Comparison of ENCODE assay signal across 14 cellular contexts in the genomic region with DNA sequence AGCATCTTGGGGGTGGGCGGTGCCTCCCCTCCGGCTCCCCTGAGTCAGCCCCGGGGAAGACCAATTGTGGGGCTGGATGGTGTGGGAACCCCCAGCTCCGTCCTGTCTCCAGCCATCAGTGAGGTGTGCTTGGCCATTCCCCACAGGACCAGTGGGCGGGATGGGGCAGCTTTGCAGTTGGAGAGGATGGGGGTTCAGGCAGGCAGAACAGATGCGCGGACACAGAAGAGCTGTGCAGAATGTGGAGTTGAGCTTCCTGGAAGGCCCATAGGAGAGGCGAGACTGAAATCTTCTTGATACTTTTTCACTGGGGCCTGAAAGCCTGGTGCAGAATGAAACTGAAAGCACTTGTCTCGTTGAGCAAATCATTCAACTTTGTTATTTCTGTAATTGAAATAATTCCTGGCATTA. TPM values are rescaled to one million over a fixed set of nuclear protein-coding genes. Genes with fewer than 3 reads are reported as not detected.
DNase-seq lines count a peak whose midpoint lies in the region; ATAC-seq and TF ChIP-seq lines count a peak whose summit lies in the region.
"Had no signal": no experiment of that assay in that cellular context is flagged by ENCODE, and none has a peak within 500 bp of the region (broad histone marks: within the 10 kb centered on the region; RNA-seq: fewer than 3 reads in every experiment).

No MANE protein-coding gene starts in this region.

- intact Hi-C loops in natural killer cell (cut with micrococcal nuclease) = no loop called here

- H3K4me1 Mint-ChIP-seq in activated T-cell treated with anti-CD3 and anti-CD28 coated beads, Interleukin-2, amount 50 U/mL, for 4 hours (ENCODE audit: low read depth) = peaks cover 7% of the 10 kb centered on the region
- H3K4me1 Mint-ChIP-seq in T-helper 2 cell treated with Interferon-gamma antibody and Interleukin-4, amounts not matched to agents 5 μg/mL and 100 μg/mL, for 36 hours (ENCODE audit: low read depth) = peaks cover 33% of the 10 kb centered on the region
- peaks cover 4 to 5% of the 10 kb centered on the region in 2 donors for H3K4me1 Mint-ChIP-seq in natural killer cell

- peak overlapping the region; percentile 26 for H3K4me3 Mint-ChIP-seq in activated T-cell treated with anti-CD3 and anti-CD28 coated beads, Interleukin-2, amount 50 U/mL, for 4 hours
- H3K4me3 Mint-ChIP-seq in T-helper 2 cell treated with Interferon-gamma antibody and Interleukin-4, amounts not matched to agents 5 μg/mL and 100 μg/mL, for 36 hours = peak overlapping the region; percentile 53
- peak overlapping the region; percentile 18 for H3K4me3 Mint-ChIP-seq in natural killer cell

- H3K27ac Mint-ChIP-seq in T-helper 2 cell treated with Interferon-gamma antibody and Interleukin-4, amounts not matched to agents 5 μg/mL and 100 μg/mL, for 36 hours = peak overlapping the region; percentile 74
- H3K27ac Mint-ChIP-seq in natural killer cell = peak overlapping the region in 1 of 2 donors; percentile 51

- no peaks in the 10 kb centered on the region for H3K9me3 Mint-ChIP-seq in activated T-cell treated with anti-CD3 and anti-CD28 coated beads, Interleukin-2, amount 50 U/mL, for 4 hours
- H3K9me3 Mint-ChIP-seq in T-helper 2 cell treated with Interferon-gamma antibody and Interleukin-4, amounts not matched to agents 5 μg/mL and 100 μg/mL, for 36 hours = no peaks in the 10 kb centered on the region
- H3K9me3 Mint-ChIP-seq in natural killer cell = no peaks in the 10 kb centered on the region

- TF ChIP-seq CTCF in natural killer cell (IDR thresholded peaks at IDR 0.05) = no peak

- peak; percentile 23 for TF ChIP-seq POLR2A in GM19099 (IDR thresholded peaks at IDR 0.05; ENCODE audit: extremely low read depth, insufficient read length, low read depth)

- DNase-seq in activated T-cell treated with anti-CD3 and anti-CD28 coated beads, Interleukin-2, amount 50 U/mL, for 4 hours = no peak
- DNase-seq in activated T-cell treated with anti-CD3 and anti-CD28 coated beads, Interleukin-2, amount 50 U/mL, for 48 hours = no peak
- no peak for DNase-seq in T-helper 2 cell treated with Interferon-gamma antibody and Interleukin-4, amounts not matched to agents 5 μg/mL and 100 μg/mL, for 36 hours (ENCODE audit: low spot score)
- DNase-seq in natural killer cell = no peak
- DNase-seq: ACHN; amniotic stem cell; H7; NCI-H2029; NK-92 treated with Interleukin-12 subunit alpha and Interleukin-12 subunit beta, amount 100 ng/mL, for 24 hours; stimulated activated CD4-positive, alpha-beta T cell treated with anti-CD3 and anti-CD28 coated beads, Interleukin-15, amount 100 ng/mL, for 24 hours had no signal

- no peak for ATAC-seq in activated T-cell treated with anti-CD3 and anti-CD28 coated beads, Interleukin-2, amount 50 U/mL, for 4 hours
- ATAC-seq in natural killer cell (no peak), SK-N-SH treated with all-trans-retinoic acid at 6 μM for 48 hours (no peak), HG03571 (IDR thresholded peaks at IDR 0.05; ENCODE audit: unreplicated experiment) (no peak), HG03460 (IDR thresholded peaks at IDR 0.05; ENCODE audit: unreplicated experiment) (no peak)

- H3K27me3 Mint-ChIP-seq in activated T-cell treated with anti-CD3 and anti-CD28 coated beads, Interleukin-2, amount 50 U/mL, for 4 hours (ENCODE audit: low read depth) = no peaks in the 10 kb centered on the region
- H3K27me3 Mint-ChIP-seq in T-helper 2 cell treated with Interferon-gamma antibody and Interleukin-4, amounts not matched to agents 5 μg/mL and 100 μg/mL, for 36 hours (ENCODE audit: low read depth) = no peaks in the 10 kb centered on the region
- no peaks in the 10 kb centered on the region for H3K27me3 Mint-ChIP-seq in natural killer cell (ENCODE audit: low read depth in 2 of 2)

- no peaks in the 10 kb centered on the region for H3K36me3 Mint-ChIP-seq in activated T-cell treated with anti-CD3 and anti-CD28 coated beads, Interleukin-2, amount 50 U/mL, for 4 hours (ENCODE audit: insufficient read depth)
- H3K36me3 Mint-ChIP-seq in T-helper 2 cell treated with Interferon-gamma antibody and Interleukin-4, amounts not matched to agents 5 μg/mL and 100 μg/mL, for 36 hours (ENCODE audit: low read depth) = peaks cover 4% of the 10 kb centered on the region
- no peaks in the 10 kb centered on the region for H3K36me3 Mint-ChIP-seq in natural killer cell

TF ChIP-seq in SK-N-SH treated with all-trans-retinoic acid at 6 μM for 48 hours, 23 proteins besides CTCF, POLR2A, EP300 and RAD21 (continues in another document):
- no peak for TF ChIP-seq ISL1 (CRISPR knock-in tag; IDR thresholded peaks at IDR 0.05)
- TF ChIP-seq, protein P1, sequence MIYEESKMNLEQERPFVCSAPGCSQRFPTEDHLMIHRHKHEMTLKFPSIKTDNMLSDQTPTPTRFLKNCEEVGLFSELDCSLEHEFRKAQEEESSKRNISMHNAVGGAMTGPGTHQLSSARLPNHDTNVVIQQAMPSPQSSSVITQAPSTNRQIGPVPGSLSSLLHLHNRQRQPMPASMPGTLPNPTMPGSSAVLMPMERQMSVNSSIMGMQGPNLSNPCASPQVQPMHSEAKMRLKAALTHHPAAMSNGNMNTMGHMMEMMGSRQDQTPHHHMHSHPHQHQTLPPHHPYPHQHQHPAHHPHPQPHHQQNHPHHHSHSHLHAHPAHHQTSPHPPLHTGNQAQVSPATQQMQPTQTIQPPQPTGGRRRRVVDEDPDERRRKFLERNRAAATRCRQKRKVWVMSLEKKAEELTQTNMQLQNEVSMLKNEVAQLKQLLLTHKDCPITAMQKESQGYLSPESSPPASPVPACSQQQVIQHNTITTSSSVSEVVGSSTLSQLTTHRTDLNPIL (CRISPR knock-in tag; IDR thresholded peaks at IDR 0.05; ENCODE audit: low read depth) = no peak
- no peak for TF ChIP-seq PATZ1 (CRISPR knock-in tag; IDR thresholded peaks at IDR 0.05; ENCODE audit: borderline replicate concordance)
- no peak for TF ChIP-seq OSR1 (CRISPR knock-in tag; IDR thresholded peaks at IDR 0.05)
- TF ChIP-seq ARNTL (CRISPR knock-in tag; IDR thresholded peaks at IDR 0.05; ENCODE audit: borderline replicate concordance, low read depth) = no peak
- no peak for TF ChIP-seq ZFP30 (CRISPR knock-in tag; IDR thresholded peaks at IDR 0.05)
- TF ChIP-seq ZC3H10 (CRISPR knock-in tag; IDR thresholded peaks at IDR 0.05) = no peak
- no peak for TF ChIP-seq BACH2 (CRISPR knock-in tag; IDR thresholded peaks at IDR 0.05; ENCODE audit: borderline replicate concordance)
- no peak for TF ChIP-seq TCF4 (CRISPR knock-in tag; IDR thresholded peaks at IDR 0.05; ENCODE audit: borderline replicate concordance)
- no peak for TF ChIP-seq ZNF8 (CRISPR knock-in tag; IDR thresholded peaks at IDR 0.05)
- TF ChIP-seq, protein P2, sequence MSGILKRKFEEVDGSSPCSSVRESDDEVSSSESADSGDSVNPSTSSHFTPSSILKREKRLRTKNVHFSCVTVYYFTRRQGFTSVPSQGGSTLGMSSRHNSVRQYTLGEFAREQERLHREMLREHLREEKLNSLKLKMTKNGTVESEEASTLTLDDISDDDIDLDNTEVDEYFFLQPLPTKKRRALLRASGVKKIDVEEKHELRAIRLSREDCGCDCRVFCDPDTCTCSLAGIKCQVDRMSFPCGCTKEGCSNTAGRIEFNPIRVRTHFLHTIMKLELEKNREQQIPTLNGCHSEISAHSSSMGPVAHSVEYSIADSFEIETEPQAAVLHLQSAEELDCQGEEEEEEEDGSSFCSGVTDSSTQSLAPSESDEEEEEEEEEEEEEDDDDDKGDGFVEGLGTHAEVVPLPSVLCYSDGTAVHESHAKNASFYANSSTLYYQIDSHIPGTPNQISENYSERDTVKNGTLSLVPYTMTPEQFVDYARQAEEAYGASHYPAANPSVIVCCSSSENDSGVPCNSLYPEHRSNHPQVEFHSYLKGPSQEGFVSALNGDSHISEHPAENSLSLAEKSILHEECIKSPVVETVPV (CRISPR knock-in tag; IDR thresholded peaks at IDR 0.05) = no peak
- no peak for TF ChIP-seq ESRRG (CRISPR knock-in tag; IDR thresholded peaks at IDR 0.05)
- TF ChIP-seq, protein P3, sequence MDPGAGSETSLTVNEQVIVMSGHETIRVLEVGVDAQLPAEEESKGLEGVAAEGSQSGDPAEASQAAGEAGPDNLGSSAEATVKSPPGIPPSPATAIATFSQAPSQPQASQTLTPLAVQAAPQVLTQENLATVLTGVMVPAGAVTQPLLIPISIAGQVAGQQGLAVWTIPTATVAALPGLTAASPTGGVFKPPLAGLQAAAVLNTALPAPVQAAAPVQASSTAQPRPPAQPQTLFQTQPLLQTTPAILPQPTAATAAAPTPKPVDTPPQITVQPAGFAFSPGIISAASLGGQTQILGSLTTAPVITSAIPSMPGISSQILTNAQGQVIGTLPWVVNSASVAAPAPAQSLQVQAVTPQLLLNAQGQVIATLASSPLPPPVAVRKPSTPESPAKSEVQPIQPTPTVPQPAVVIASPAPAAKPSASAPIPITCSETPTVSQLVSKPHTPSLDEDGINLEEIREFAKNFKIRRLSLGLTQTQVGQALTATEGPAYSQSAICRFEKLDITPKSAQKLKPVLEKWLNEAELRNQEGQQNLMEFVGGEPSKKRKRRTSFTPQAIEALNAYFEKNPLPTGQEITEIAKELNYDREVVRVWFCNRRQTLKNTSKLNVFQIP (CRISPR knock-in tag; IDR thresholded peaks at IDR 0.05; ENCODE audit: borderline replicate concordance, low read depth) = no peak
- no peak for TF ChIP-seq RARB (CRISPR knock-in tag; IDR thresholded peaks at IDR 0.05)
- TF ChIP-seq PPARA (CRISPR knock-in tag; IDR thresholded peaks at IDR 0.05; ENCODE audit: borderline replicate concordance) = no peak

RNA-seq across cellular contexts. Expression of gene PARVB, which starts 23.8 kb away (rescaled TPM):
- total RNA-seq in activated T-cell treated with anti-CD3 and anti-CD28 coated beads, Interleukin-2, amount 50 U/mL, for 4 hours = 10 to 100 TPM; 15.1 to 21.5 (median 19.6) TPM
- total RNA-seq in natural killer cell = 10 to 100 TPM in 1 of 3 donors, 1 to 10 TPM in 2; 2.9 to 12.5 (median 8.1) TPM
